Comparison of ENCODE assay signal across 1 cellular context in genomic region chr7:28926871-28927597, GRCh38.
TF ChIP-seq lines count a peak whose summit lies in the region.

No MANE protein-coding gene starts in this region.

TF ChIP-seq in HEK293, 187 proteins besides CTCF, POLR2A, EP300 and RAD21 (continued from another document):
- TF ChIP-seq FEZF1 (tag by site-specific recombination; IDR thresholded peaks at IDR 0.05) = no peak
- TF ChIP-seq ZBTB11 (tag by site-specific recombination; conservative IDR thresholded peaks at IDR 0.05; ENCODE audit: low read depth) = 0 out of 2 replicates have a peak, but pooled peaks have one; percentile 28
- TF ChIP-seq ZNF146 (tag by site-specific recombination; IDR thresholded peaks at IDR 0.05) = no peak
- 0 out of 2 replicates have a peak, but pooled peaks have one; percentile 15 for TF ChIP-seq PATZ1 (tag by site-specific recombination; IDR thresholded peaks at IDR 0.05)
- TF ChIP-seq ZNF394 (tag by site-specific recombination; IDR thresholded peaks at IDR 0.05; ENCODE audit: borderline replicate concordance) = peak; percentile 61; the same call in 1 of the 2 replicates
- 0 out of 2 replicates have a peak, but pooled peaks have one; percentile 42 for TF ChIP-seq ZBTB17 (tag by site-specific recombination; IDR thresholded peaks at IDR 0.05)
- TF ChIP-seq ZNF660 (tag by site-specific recombination; IDR thresholded peaks at IDR 0.05) = 0 out of 2 replicates have a peak, but pooled peaks have one; percentile 63
- peak; percentile 82 for TF ChIP-seq ZNF654 (tag by site-specific recombination; IDR thresholded peaks at IDR 0.05; ENCODE audit: low read depth)
TF ChIP-seq in HEK293: peak in this region for 14.
